In genomic region chr11:117072517-117073218, GRCh38 we compare ENCODE assay signal across 1 cellular context.
TF ChIP-seq lines count a peak whose summit lies in the region.

No MANE protein-coding gene starts in this region.

TF ChIP-seq in HCT116, 20 proteins besides CTCF, POLR2A, EP300 and RAD21 (continued from another document):
- TF ChIP-seq, protein P1, sequence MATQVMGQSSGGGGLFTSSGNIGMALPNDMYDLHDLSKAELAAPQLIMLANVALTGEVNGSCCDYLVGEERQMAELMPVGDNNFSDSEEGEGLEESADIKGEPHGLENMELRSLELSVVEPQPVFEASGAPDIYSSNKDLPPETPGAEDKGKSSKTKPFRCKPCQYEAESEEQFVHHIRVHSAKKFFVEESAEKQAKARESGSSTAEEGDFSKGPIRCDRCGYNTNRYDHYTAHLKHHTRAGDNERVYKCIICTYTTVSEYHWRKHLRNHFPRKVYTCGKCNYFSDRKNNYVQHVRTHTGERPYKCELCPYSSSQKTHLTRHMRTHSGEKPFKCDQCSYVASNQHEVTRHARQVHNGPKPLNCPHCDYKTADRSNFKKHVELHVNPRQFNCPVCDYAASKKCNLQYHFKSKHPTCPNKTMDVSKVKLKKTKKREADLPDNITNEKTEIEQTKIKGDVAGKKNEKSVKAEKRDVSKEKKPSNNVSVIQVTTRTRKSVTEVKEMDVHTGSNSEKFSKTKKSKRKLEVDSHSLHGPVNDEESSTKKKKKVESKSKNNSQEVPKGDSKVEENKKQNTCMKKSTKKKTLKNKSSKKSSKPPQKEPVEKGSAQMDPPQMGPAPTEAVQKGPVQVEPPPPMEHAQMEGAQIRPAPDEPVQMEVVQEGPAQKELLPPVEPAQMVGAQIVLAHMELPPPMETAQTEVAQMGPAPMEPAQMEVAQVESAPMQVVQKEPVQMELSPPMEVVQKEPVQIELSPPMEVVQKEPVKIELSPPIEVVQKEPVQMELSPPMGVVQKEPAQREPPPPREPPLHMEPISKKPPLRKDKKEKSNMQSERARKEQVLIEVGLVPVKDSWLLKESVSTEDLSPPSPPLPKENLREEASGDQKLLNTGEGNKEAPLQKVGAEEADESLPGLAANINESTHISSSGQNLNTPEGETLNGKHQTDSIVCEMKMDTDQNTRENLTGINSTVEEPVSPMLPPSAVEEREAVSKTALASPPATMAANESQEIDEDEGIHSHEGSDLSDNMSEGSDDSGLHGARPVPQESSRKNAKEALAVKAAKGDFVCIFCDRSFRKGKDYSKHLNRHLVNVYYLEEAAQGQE (IDR thresholded peaks at IDR 0.05; ENCODE audit: low read depth) = no peak
- TF ChIP-seq SRF (IDR thresholded peaks at IDR 0.05; ENCODE audit: low read depth) (peak; percentile 93), POLR2AphosphoS5 (IDR thresholded peaks at IDR 0.05; ENCODE audit: low read depth, low read length) (peak; percentile 85), JUND (IDR thresholded peaks at IDR 0.05) (peak; percentile 99), YY1 (IDR thresholded peaks at IDR 0.05; ENCODE audit: extremely low read depth, insufficient replicate concordance, low read depth, low read length) (peak; percentile 76), SIN3A (IDR thresholded peaks at IDR 0.05; ENCODE audit: low read depth) (peak; percentile 98)
